ENCODE assay signal across 13 cellular contexts in genomic region chr19:31126236-31126635, GRCh38.
"Had no signal": no experiment of that assay in that cellular context is flagged by ENCODE, and none has a peak within 500 bp of the region (broad histone marks: within the 10 kb centered on the region; RNA-seq: fewer than 3 reads in every experiment).

No MANE protein-coding gene starts in this region.

- H3K9me3 ChIP-seq: neutrophil had no signal

- DNase-seq: activated naive CD4-positive, alpha-beta T cell; activated naive CD8-positive, alpha-beta T cell treated with anti-CD3 and anti-CD28 coated beads, Interleukin-2, amount 50 U/mL, for 24 hours; activated T-cell treated with anti-CD3 and anti-CD28 coated beads for 4 hours; aorta; kidney glomerular epithelial cell; left ventricle myocardium superior; natural killer cell; posterior cingulate gyrus; stimulated activated naive CD8-positive, alpha-beta T cell treated with anti-CD3 and anti-CD28 coated beads, Interleukin-15, amount 100 ng/mL, for 72 hours had no signal

- H3K4me3 ChIP-seq: cardiac muscle cell, skin epidermis had no signal

- ATAC-seq: activated CD4-positive, CD25-positive, alpha-beta regulatory T cell treated with anti-CD3 and anti-CD28 coated beads, Interleukin-2, amount 50 U/mL, for 24 hours; activated naive CD8-positive, alpha-beta T cell treated with anti-CD3 and anti-CD28 coated beads, Interleukin-2, amount 50 U/mL, for 24 hours; left ventricle myocardium superior; natural killer cell; stimulated activated naive CD8-positive, alpha-beta T cell treated with anti-CD3 and anti-CD28 coated beads, Interleukin-15, amount 100 ng/mL, for 72 hours had no signal

- H3K36me3 ChIP-seq: cardiac muscle cell, neutrophil had no signal

- H3K27me3 ChIP-seq: neutrophil had no signal

- H3K27ac ChIP-seq: cardiac muscle cell, neutrophil had no signal
